Comparison of ENCODE assay signal across 10 cellular contexts in genomic region chr4:40190880-40191815, GRCh38.
A peak's percentile ranks its signal among the peaks of the same experiment; 100 is the strongest.
DNase-seq lines count a peak whose midpoint lies in the region; ATAC-seq, FAIRE-seq and TF ChIP-seq lines count a peak whose summit lies in the region.
"Had no signal": no experiment of that assay in that cellular context is flagged by ENCODE, and none has a peak within 500 bp of the region (broad histone marks: within the 10 kb centered on the region; RNA-seq: fewer than 3 reads in every experiment).

No MANE protein-coding gene starts in this region.

- DNase-seq in RWPE2 (ENCODE audit: low spot score) (no peak), cerebellar cortex (ENCODE audit: low spot score) (no peak), NCI-H82 (lab: John Stamatoyannopoulos, UW) (no peak)
- DNase-seq: activated CD4-positive, alpha-beta T cell treated with anti-CD3 and anti-CD28 coated beads for 4 hours had no signal

- no peak for TF ChIP-seq CTCF in C4-2B (conservative IDR thresholded peaks at IDR 0.05)
- TF ChIP-seq CTCF in RWPE2 (IDR thresholded peaks at IDR 0.05; ENCODE audit: poor library complexity, severe bottlenecking) = no peak

- H3K36me3 ChIP-seq in KOPT-K1 (ENCODE audit: insufficient read depth, low read length) = no peaks in the 10 kb centered on the region
- H3K36me3 ChIP-seq in RWPE2 (ENCODE audit: low read depth) = no peaks in the 10 kb centered on the region

- peaks cover 30% of the 10 kb centered on the region for H3K4me1 ChIP-seq in RWPE2 (ENCODE audit: insufficient read depth, poor library complexity, severe bottlenecking)

- peak; percentile 85 for FAIRE-seq in islet of Langerhans (lab: Jason Lieb, UNC)

- ATAC-seq in RWPE2 (ENCODE audit: low read depth) (peak; percentile 73), HG03025 (IDR thresholded peaks at IDR 0.05; ENCODE audit: low FRiP score, unreplicated experiment) (no peak), GM18520 (IDR thresholded peaks at IDR 0.05; ENCODE audit: unreplicated experiment) (no peak)
- ATAC-seq: HCT116 had no signal

- H3K9me3 ChIP-seq in KOPT-K1 (ENCODE audit: insufficient read depth, low read length, poor library complexity, severe bottlenecking) (no peaks in the 10 kb centered on the region), RWPE2 (ENCODE audit: severe bottlenecking) (no peaks in the 10 kb centered on the region)

- H3K27ac ChIP-seq in C4-2B (peak overlapping the region; percentile 91; the same call in 1 of the 2 replicates), KOPT-K1 (ENCODE audit: low read depth, low read length, poor library complexity, severe bottlenecking) (peak overlapping the region; percentile 96), RWPE2 (ENCODE audit: poor library complexity, severe bottlenecking) (peak overlapping the region; percentile 19)

- H3K4me3 ChIP-seq in RWPE2 (ENCODE audit: severe bottlenecking) = no peak overlapping the region

- H3K27me3 ChIP-seq in RWPE2 (ENCODE audit: insufficient read depth, poor library complexity, severe bottlenecking) = no peaks in the 10 kb centered on the region

Comparison
In these comparisons a context has a peak if more than half of its experiments do, and no peak if none do; other contexts are left out.
1. H3K27ac ChIP-seq: peak in every context shown above with its lines; median percentile 96 in KOPT-K1; 91 in C4-2B; 19 in RWPE2.